ENCODE assay signal across 9 cellular contexts in the genomic region with DNA sequence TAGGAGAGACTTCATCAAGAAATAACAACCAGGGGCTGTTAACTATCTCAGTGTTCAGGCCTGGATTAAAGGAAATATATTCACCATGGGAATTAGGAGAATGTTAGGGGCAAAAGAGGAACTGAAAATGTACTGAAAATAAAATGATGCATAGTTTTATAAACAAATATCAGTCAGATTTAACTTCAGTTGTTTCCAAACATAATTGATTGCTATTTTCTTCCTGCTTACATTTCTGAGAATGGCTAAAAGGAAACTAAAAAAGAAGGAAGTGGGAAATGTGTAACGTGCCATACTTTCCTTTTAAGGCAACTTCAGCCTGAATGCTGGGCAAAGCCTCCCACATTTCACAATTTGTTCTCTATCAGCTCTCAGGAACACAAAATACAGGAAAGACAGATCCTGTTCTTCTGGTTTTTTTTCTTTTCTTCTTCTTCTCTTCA.
DNase-seq lines count a peak whose midpoint lies in the region; ATAC-seq and TF ChIP-seq lines count a peak whose summit lies in the region.
"Had no signal": no experiment of that assay in that cellular context is flagged by ENCODE, and none has a peak within 500 bp of the region (broad histone marks: within the 10 kb centered on the region; RNA-seq: fewer than 3 reads in every experiment).

No MANE protein-coding gene starts in this region.

- TF ChIP-seq CTCF in HL-60 (IDR thresholded peaks at IDR 0.05; ENCODE audit: insufficient read depth, low read length) = no peak
- TF ChIP-seq CTCF in activated B cell treated with CpG ODN at 0.5 μM for 24 hours (IDR thresholded peaks at IDR 0.05) = no peak
- no peak for TF ChIP-seq CTCF in right atrium auricular region (IDR thresholded peaks at IDR 0.05)

- H3K27me3 ChIP-seq in HL-60 (ENCODE audit: insufficient read depth, poor library complexity, severe bottlenecking) = no peaks in the 10 kb centered on the region
- H3K27me3 ChIP-seq in right atrium auricular region = no peaks in the 10 kb centered on the region

- H3K4me3 ChIP-seq in HL-60 (replicated peaks; ENCODE audit: insufficient read depth, low read length) (no peak overlapping the region), right atrium auricular region (no peak overlapping the region)

- no peaks in the 10 kb centered on the region for H3K9me3 ChIP-seq in right atrium auricular region

- intact Hi-C loops in activated B cell treated with CpG ODN at 0.5 μM for 24 hours (cut with micrococcal nuclease) = no loop called here

- H3K27ac Mint-ChIP-seq in activated B cell treated with CpG ODN at 0.5 μM for 24 hours = peak overlapping the region; percentile 57
- H3K27ac Mint-ChIP-seq in stimulated activated naive B cell treated with anti-CD40 and anti-IgM and Interleukin-4, amounts not matched to agents 10 μg/mL and 1 μg/mL and 100 μg/mL, for 72 hours = peak overlapping the region; percentile 65

- ATAC-seq in activated B cell treated with CpG ODN at 0.5 μM for 24 hours (ENCODE audit: low read depth) = no peak
- no peak for ATAC-seq in stimulated activated naive B cell treated with anti-CD40 and anti-IgM and Interleukin-4, amounts not matched to agents 10 μg/mL and 1 μg/mL and 100 μg/mL, for 72 hours (replicated peaks)
- ATAC-seq in GM18858 (IDR thresholded peaks at IDR 0.05; ENCODE audit: unreplicated experiment) = no peak
- no peak for ATAC-seq in HG03571 (IDR thresholded peaks at IDR 0.05; ENCODE audit: unreplicated experiment)

- H3K9me3 Mint-ChIP-seq in activated B cell treated with CpG ODN at 0.5 μM for 24 hours = no peaks in the 10 kb centered on the region
- no peaks in the 10 kb centered on the region for H3K9me3 Mint-ChIP-seq in stimulated activated naive B cell treated with anti-CD40 and anti-IgM and Interleukin-4, amounts not matched to agents 10 μg/mL and 1 μg/mL and 100 μg/mL, for 72 hours

- H3K27ac ChIP-seq in HL-60 (replicated peaks) (peak overlapping the region; percentile 77), right atrium auricular region (peak overlapping the region; percentile 26 to 66)

- H3K36me3 ChIP-seq in right atrium auricular region = no peaks in the 10 kb centered on the region

- peaks cover 0 to 23% of the 10 kb centered on the region in 2 donors for H3K4me1 ChIP-seq in right atrium auricular region

- CTCF ChIA-PET in activated B cell treated with CpG ODN at 0.5 μM for 24 hours (lab: Charles Lee) = no interaction called here

- H3K4me1 Mint-ChIP-seq in activated B cell treated with CpG ODN at 0.5 μM for 24 hours = peaks cover 55% of the 10 kb centered on the region
- peaks cover 36 to 56% of the 10 kb centered on the region in 2 donors for H3K4me1 Mint-ChIP-seq in stimulated activated naive B cell treated with anti-CD40 and anti-IgM and Interleukin-4, amounts not matched to agents 10 μg/mL and 1 μg/mL and 100 μg/mL, for 72 hours

- POLR2A ChIA-PET in activated B cell treated with CpG ODN at 0.5 μM for 24 hours (lab: Charles Lee) = no interaction called here

- no peaks in the 10 kb centered on the region for H3K27me3 Mint-ChIP-seq in activated B cell treated with CpG ODN at 0.5 μM for 24 hours
- no peaks in the 10 kb centered on the region for H3K27me3 Mint-ChIP-seq in stimulated activated naive B cell treated with anti-CD40 and anti-IgM and Interleukin-4, amounts not matched to agents 10 μg/mL and 1 μg/mL and 100 μg/mL, for 72 hours

- H3K36me3 Mint-ChIP-seq in activated B cell treated with CpG ODN at 0.5 μM for 24 hours (ENCODE audit: low read depth) = no peaks in the 10 kb centered on the region
- peaks cover 0 to 4% of the 10 kb centered on the region in 2 donors for H3K36me3 Mint-ChIP-seq in stimulated activated naive B cell treated with anti-CD40 and anti-IgM and Interleukin-4, amounts not matched to agents 10 μg/mL and 1 μg/mL and 100 μg/mL, for 72 hours

- H3K4me3 Mint-ChIP-seq in activated B cell treated with CpG ODN at 0.5 μM for 24 hours = peak overlapping the region; percentile 11
- H3K4me3 Mint-ChIP-seq in stimulated activated naive B cell treated with anti-CD40 and anti-IgM and Interleukin-4, amounts not matched to agents 10 μg/mL and 1 μg/mL and 100 μg/mL, for 72 hours = peak overlapping the region in 1 of 2 donors; percentile 33

- DNase-seq in HL-60 (ENCODE audit: low read depth in 1 of 2, low spot score in 1 of 2) (peak; percentile 38 to 57), activated B cell treated with CpG ODN at 0.5 μM for 24 hours (no peak), right atrium auricular region (ENCODE audit: low spot score) (no peak), NCI-H345 treated with DMSO at 0.1 percent for 48 hours (lab: John Stamatoyannopoulos, UW; ENCODE audit: unreplicated experiment) (no peak), occipital lobe (lab: John Stamatoyannopoulos, UW) (no peak)
- DNase-seq in stimulated activated naive B cell treated with anti-CD40 and anti-IgM and Interleukin-4, amounts not matched to agents 10 μg/mL and 1 μg/mL and 100 μg/mL, for 72 hours = no peak
- DNase-seq: amniotic stem cell had no signal

Comparison
In these comparisons a context has a peak if more than half of its experiments do, and no peak if none do; other contexts are left out.
1. DNase-seq: peak in HL-60 (2 of 2); none in activated B cell treated with CpG ODN at 0.5 μM for 24 hours (single experiment), right atrium auricular region (single experiment), stimulated activated naive B cell treated with anti-CD40 and anti-IgM and Interleukin-4, amounts not matched to agents 10 μg/mL and 1 μg/mL and 100 μg/mL, for 72 hours (single experiment), NCI-H345 treated with DMSO at 0.1 percent for 48 hours (single experiment) and occipital lobe (single experiment).